8 cellular contexts compared by ENCODE assay signal in genomic region chr2:158179660-158180059, GRCh38.
DNase-seq lines count a peak whose midpoint lies in the region; ATAC-seq and TF ChIP-seq lines count a peak whose summit lies in the region.

No MANE protein-coding gene starts in this region.

- no peaks in the 10 kb centered on the region for H3K9me3 Mint-ChIP-seq in stimulated activated effector memory CD8-positive, alpha-beta T cell treated with anti-CD3 and anti-CD28 coated beads, Interleukin-12 subunit alpha, Interleukin-12 subunit beta, amount 100 ng/mL, for 72 hours

- H3K4me1 Mint-ChIP-seq in stimulated activated effector memory CD8-positive, alpha-beta T cell treated with anti-CD3 and anti-CD28 coated beads, Interleukin-12 subunit alpha, Interleukin-12 subunit beta, amount 100 ng/mL, for 72 hours = no peaks in the 10 kb centered on the region

- H3K27ac Mint-ChIP-seq in stimulated activated effector memory CD8-positive, alpha-beta T cell treated with anti-CD3 and anti-CD28 coated beads, Interleukin-12 subunit alpha, Interleukin-12 subunit beta, amount 100 ng/mL, for 72 hours = no peak overlapping the region

- POLR2A ChIA-PET in RWPE1 (lab: Yijun Ruan, JAX; ENCODE audit: low non-redundant PET) = no interaction called here

- CTCF ChIA-PET in RWPE1 (lab: Yijun Ruan, JAX) = interaction anchor here (0.6 to 2.4 kb wide), 7 partner anchors 30 to 566 kb away, joined by 3 to 10 read pairs (median 3); no protein-coding TSS in a partner anchor

- peak; percentile 28 for TF ChIP-seq CTCF in RWPE1 (conservative IDR thresholded peaks at IDR 0.05; ENCODE audit: low read depth)

- no peak for ATAC-seq in GM21723 (IDR thresholded peaks at IDR 0.05; ENCODE audit: unreplicated experiment)
- ATAC-seq in stimulated activated effector memory CD8-positive, alpha-beta T cell treated with anti-CD3 and anti-CD28 coated beads, Interleukin-12 subunit alpha, Interleukin-12 subunit beta, amount 100 ng/mL, for 72 hours = no peak

- no peaks in the 10 kb centered on the region for H3K36me3 Mint-ChIP-seq in stimulated activated effector memory CD8-positive, alpha-beta T cell treated with anti-CD3 and anti-CD28 coated beads, Interleukin-12 subunit alpha, Interleukin-12 subunit beta, amount 100 ng/mL, for 72 hours

- H3K4me3 Mint-ChIP-seq in stimulated activated effector memory CD8-positive, alpha-beta T cell treated with anti-CD3 and anti-CD28 coated beads, Interleukin-12 subunit alpha, Interleukin-12 subunit beta, amount 100 ng/mL, for 72 hours = no peak overlapping the region

- H3K27ac ChIP-seq in RWPE1 = no peak overlapping the region

- peak; percentile 18 for DNase-seq in COR-L47 (lab: John Stamatoyannopoulos, UW)
- peak; percentile 37 for DNase-seq in HCEC 1CT
- peak; percentile 13 for DNase-seq in RWPE1 (ENCODE audit: low spot score)
- DNase-seq in kidney tubule cell (ENCODE audit: low spot score) = peak; percentile 23
- no peak for DNase-seq in OCI-M2 (lab: John Stamatoyannopoulos, UW; ENCODE audit: unreplicated experiment)
- no peak for DNase-seq in stimulated activated effector memory CD8-positive, alpha-beta T cell treated with anti-CD3 and anti-CD28 coated beads, Interleukin-12 subunit alpha, Interleukin-12 subunit beta, amount 100 ng/mL, for 72 hours (ENCODE audit: low spot score in 2 of 2)
- DNase-seq in ureter (ENCODE audit: low spot score) = no peak

Comparison
In these comparisons a context has a peak if more than half of its experiments do, and no peak if none do; other contexts are left out.
1. DNase-seq: peak in COR-L47 (single experiment), HCEC 1CT (single experiment), RWPE1 (single experiment) and kidney tubule cell (single experiment); none in OCI-M2 (single experiment), stimulated activated effector memory CD8-positive, alpha-beta T cell treated with anti-CD3 and anti-CD28 coated beads, Interleukin-12 subunit alpha, Interleukin-12 subunit beta, amount 100 ng/mL, for 72 hours (0 of 2) and ureter (single experiment).